ENCODE assay signal across 8 cellular contexts in the genomic region with DNA sequence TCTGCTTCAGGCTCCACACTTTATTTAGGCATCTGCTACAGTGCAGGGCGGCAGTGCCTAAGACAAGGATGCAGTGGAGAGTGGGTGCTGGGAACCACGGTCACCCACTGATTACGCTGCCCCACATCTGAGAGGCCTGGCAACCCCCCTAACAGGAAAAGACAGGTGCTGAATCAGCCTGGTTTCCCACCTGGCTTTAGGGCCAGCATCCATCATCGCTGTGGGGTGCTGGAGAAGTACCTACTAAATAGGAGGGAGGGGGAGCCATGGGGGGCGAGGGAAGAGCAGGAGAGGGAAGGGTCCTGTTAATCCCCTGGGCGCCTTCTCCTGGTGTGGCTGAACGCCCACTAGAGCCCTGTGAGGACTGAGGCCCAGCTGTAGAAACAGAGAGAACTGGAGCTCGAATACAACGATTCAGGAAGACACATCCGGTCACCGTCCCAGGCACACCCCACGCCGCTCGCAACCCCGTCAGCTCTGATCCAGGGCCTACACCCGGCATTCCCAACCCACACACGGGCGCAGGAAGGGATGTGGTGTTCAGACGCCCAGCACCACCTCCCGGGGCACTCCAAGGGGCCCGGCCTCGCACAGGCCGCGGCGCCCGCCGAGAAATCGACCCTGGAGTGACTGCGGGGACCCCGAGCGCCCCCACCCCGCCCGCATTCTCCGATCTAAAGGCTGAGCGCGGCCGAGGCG. TPM values are rescaled to one million over a fixed set of nuclear protein-coding genes. Genes with fewer than 3 reads are reported as not detected.
DNase-seq lines count a peak whose midpoint lies in the region; ATAC-seq and TF ChIP-seq lines count a peak whose summit lies in the region.

No MANE protein-coding gene starts in this region.

- H3K4me3 ChIP-seq in naive thymus-derived CD4-positive, alpha-beta T cell (ENCODE audit: low read length) = peak overlapping the region; percentile 63
- H3K4me3 ChIP-seq in thoracic aorta = peak overlapping the region; percentile 84

- no peak for TF ChIP-seq CTCF in thoracic aorta (IDR thresholded peaks at IDR 0.05)

- intact Hi-C loops in naive thymus-derived CD4-positive, alpha-beta T cell (cut with micrococcal nuclease) = loop anchor here (1.0 to 5.0 kb wide), 13 partner anchors 9 to 1621 kb away; partner anchors contain the start of genes RWDD4 (in 2 of the 2), TRAPPC11 (in 2 of the 2), CDKN2AIP (in 1 of the 2) and WWC2 (in 1 of the 2)

- peak; percentile 28 for DNase-seq in NCI-H2171 treated with DMSO at 0.1 percent for 48 hours (lab: John Stamatoyannopoulos, UW)
- no peak for DNase-seq in NCI-H2171 (lab: John Stamatoyannopoulos, UW)
- DNase-seq in NCI-H1417 (lab: John Stamatoyannopoulos, UW) = peak; percentile 10 to 91 (median 78)
- DNase-seq in activated CD8-positive, alpha-beta T cell treated with anti-CD3 and anti-CD28 coated beads, Interleukin-2, amount 10 ng/mL, durations not matched to agents 7 days and 5 days = peak; percentile 40
- DNase-seq in naive thymus-derived CD4-positive, alpha-beta T cell = peak in 1 of 9 donors; percentile 13
- no peak for DNase-seq in thoracic aorta (ENCODE audit: low spot score)

- H3K4me3 Mint-ChIP-seq in activated CD8-positive, alpha-beta T cell treated with anti-CD3 and anti-CD28 coated beads, Interleukin-2, amount 10 ng/mL, durations not matched to agents 7 days and 5 days = peak overlapping the region; percentile 82
- peak overlapping the region; percentile 60 to 92 (median 88) for H3K4me3 Mint-ChIP-seq in naive thymus-derived CD4-positive, alpha-beta T cell

- peak overlapping the region; percentile 76 for H3K27ac ChIP-seq in naive thymus-derived CD4-positive, alpha-beta T cell (ENCODE audit: low read depth, low read length)
- H3K27ac ChIP-seq in thoracic aorta = peak overlapping the region; percentile 86 to 88

- H3K27me3 Mint-ChIP-seq in activated CD8-positive, alpha-beta T cell treated with anti-CD3 and anti-CD28 coated beads, Interleukin-2, amount 10 ng/mL, durations not matched to agents 7 days and 5 days (ENCODE audit: low read depth) = peaks cover 3% of the 10 kb centered on the region
- H3K27me3 Mint-ChIP-seq in naive thymus-derived CD4-positive, alpha-beta T cell = no peaks in the 10 kb centered on the region

- CTCF ChIA-PET in activated CD8-positive, alpha-beta T cell treated with anti-CD3 and anti-CD28 coated beads, Interleukin-2, amount 10 ng/mL, durations not matched to agents 7 days and 5 days (lab: Charles Lee) = no interaction called here
- CTCF ChIA-PET in naive thymus-derived CD4-positive, alpha-beta T cell (lab: Charles Lee) = interaction anchor here (0.6 to 3.1 kb wide), 2 partner anchors 9 to 680 kb away, joined by 3 to 12 read pairs; no protein-coding TSS in a partner anchor

- H3K4me1 Mint-ChIP-seq in activated CD8-positive, alpha-beta T cell treated with anti-CD3 and anti-CD28 coated beads, Interleukin-2, amount 10 ng/mL, durations not matched to agents 7 days and 5 days (ENCODE audit: low read depth) = peaks cover 54% of the 10 kb centered on the region
- H3K4me1 Mint-ChIP-seq in naive thymus-derived CD4-positive, alpha-beta T cell = peaks cover 19 to 65% (median 56%) of the 10 kb centered on the region in 7 donors

- H3K27me3 ChIP-seq in naive thymus-derived CD4-positive, alpha-beta T cell (ENCODE audit: control insufficient read depth in 2 of 2, insufficient read depth in 2 of 2, low read length in 2 of 2) = no peaks in the 10 kb centered on the region
- H3K27me3 ChIP-seq in thoracic aorta (replicated peaks; ENCODE audit: insufficient read depth) = no peaks in the 10 kb centered on the region

- H3K36me3 ChIP-seq in naive thymus-derived CD4-positive, alpha-beta T cell (ENCODE audit: control insufficient read depth in 2 of 3, insufficient read depth in 3 of 3, low read length in 3 of 3) = peaks cover 0 to 28% (median 0%) of the 10 kb centered on the region in 3 experiments
- peaks cover 18% of the 10 kb centered on the region for H3K36me3 ChIP-seq in thoracic aorta

- peaks cover 30% of the 10 kb centered on the region for H3K36me3 Mint-ChIP-seq in activated CD8-positive, alpha-beta T cell treated with anti-CD3 and anti-CD28 coated beads, Interleukin-2, amount 10 ng/mL, durations not matched to agents 7 days and 5 days (ENCODE audit: low read depth)
- peaks cover 12 to 23% (median 17%) of the 10 kb centered on the region in 5 donors for H3K36me3 Mint-ChIP-seq in naive thymus-derived CD4-positive, alpha-beta T cell

- H3K4me1 ChIP-seq in naive thymus-derived CD4-positive, alpha-beta T cell (ENCODE audit: control insufficient read depth in 2 of 2, insufficient read depth in 2 of 2, low read length in 2 of 2) = peaks cover 20 to 26% of the 10 kb centered on the region in 2 donors
- H3K4me1 ChIP-seq in thoracic aorta (ENCODE audit: control insufficient read depth in 1 of 2, low read depth in 2 of 2) = peaks cover 0 to 20% of the 10 kb centered on the region in 2 donors

- POLR2A ChIA-PET in activated CD8-positive, alpha-beta T cell treated with anti-CD3 and anti-CD28 coated beads, Interleukin-2, amount 10 ng/mL, durations not matched to agents 7 days and 5 days (lab: Charles Lee) = interaction anchor here (0.6 kb wide), 1 partner anchor 12 kb away, joined by 5 read pairs; no protein-coding TSS in a partner anchor
- POLR2A ChIA-PET in naive thymus-derived CD4-positive, alpha-beta T cell (lab: Charles Lee) = interaction anchor here (0.7 to 1.1 kb wide), 4 partner anchors 9 to 588 kb away, joined by 3 read pairs; no protein-coding TSS in a partner anchor

- no peaks in the 10 kb centered on the region for H3K9me3 ChIP-seq in naive thymus-derived CD4-positive, alpha-beta T cell (ENCODE audit: control insufficient read depth in 2 of 3, low read length in 3 of 3)
- no peaks in the 10 kb centered on the region for H3K9me3 ChIP-seq in thoracic aorta

- peak overlapping the region; percentile 97 for H3K27ac Mint-ChIP-seq in activated CD8-positive, alpha-beta T cell treated with anti-CD3 and anti-CD28 coated beads, Interleukin-2, amount 10 ng/mL, durations not matched to agents 7 days and 5 days
- H3K27ac Mint-ChIP-seq in naive thymus-derived CD4-positive, alpha-beta T cell = peak overlapping the region; percentile 84 to 95 (median 91)

- no peaks in the 10 kb centered on the region for H3K9me3 Mint-ChIP-seq in activated CD8-positive, alpha-beta T cell treated with anti-CD3 and anti-CD28 coated beads, Interleukin-2, amount 10 ng/mL, durations not matched to agents 7 days and 5 days (ENCODE audit: insufficient read depth)
- H3K9me3 Mint-ChIP-seq in naive thymus-derived CD4-positive, alpha-beta T cell = no peaks in the 10 kb centered on the region

- ATAC-seq in HG02610 (IDR thresholded peaks at IDR 0.05; ENCODE audit: unreplicated experiment) (peak; percentile 21), esophagus mucosa (peak; percentile 69), thoracic aorta (ENCODE audit: insufficient number of reproducible peaks, low FRiP score, low read depth) (peak; percentile 58)
- ATAC-seq in activated CD8-positive, alpha-beta T cell treated with anti-CD3 and anti-CD28 coated beads, Interleukin-2, amount 10 ng/mL, durations not matched to agents 7 days and 5 days = peak; percentile 24
- peak; percentile 8 for ATAC-seq in naive thymus-derived CD4-positive, alpha-beta T cell

RNA-seq across cellular contexts. Expression of gene DCTD, which starts 0.6 kb away (rescaled TPM):
- 10 to 100 TPM; 74.4 to 75.5 TPM for total RNA-seq in activated CD8-positive, alpha-beta T cell treated with anti-CD3 and anti-CD28 coated beads, Interleukin-2, amount 10 ng/mL, durations not matched to agents 7 days and 5 days
- total RNA-seq in esophagus mucosa = 72.1 TPM
- 10 to 100 TPM; 61.4 to 76.2 (median 68.9) TPM for total RNA-seq in naive thymus-derived CD4-positive, alpha-beta T cell
- polyA plus RNA-seq in naive thymus-derived CD4-positive, alpha-beta T cell = 10 to 100 TPM; 76.3 to 84.7 TPM
- total RNA-seq in thoracic aorta = 10 to 100 TPM; 50.5 to 62.2 TPM

Comparison
In these comparisons a context has a peak if more than half of its experiments do, and no peak if none do; other contexts are left out.
1. DNase-seq: peak in NCI-H2171 treated with DMSO at 0.1 percent for 48 hours (single experiment), NCI-H1417 (3 of 3) and activated CD8-positive, alpha-beta T cell treated with anti-CD3 and anti-CD28 coated beads, Interleukin-2, amount 10 ng/mL, durations not matched to agents 7 days and 5 days (single experiment); none in NCI-H2171 (single experiment) and thoracic aorta (single experiment).
2. ATAC-seq: peak in every context shown above with its lines; median percentile 69 in esophagus mucosa; 58 in thoracic aorta; 24 in activated CD8-positive, alpha-beta T cell treated with anti-CD3 and anti-CD28 coated beads, Interleukin-2, amount 10 ng/mL, durations not matched to agents 7 days and 5 days; 21 in HG02610; 8 in naive thymus-derived CD4-positive, alpha-beta T cell.